23 cellular contexts compared by ENCODE assay signal in the genomic region with DNA sequence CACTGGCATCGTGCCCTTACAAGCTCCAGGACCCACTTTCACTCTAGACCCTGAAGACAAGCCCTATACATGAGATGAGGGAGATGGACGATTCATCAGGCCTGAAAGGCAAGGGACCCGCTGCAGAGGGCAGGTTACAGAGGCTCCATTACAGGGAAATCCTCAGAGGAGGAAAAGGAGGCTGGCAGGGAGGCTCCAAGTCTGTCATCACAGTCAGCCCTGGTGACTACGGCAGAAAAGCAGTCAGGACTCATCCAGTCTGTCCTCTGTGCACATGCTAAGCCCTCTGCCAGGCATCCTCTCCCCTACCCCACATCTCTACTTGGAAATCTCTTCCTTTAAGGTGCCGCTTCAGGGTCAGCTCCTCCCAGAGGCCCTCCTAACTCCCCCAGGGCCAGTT.
DNase-seq lines count a peak whose midpoint lies in the region; ATAC-seq, FAIRE-seq and TF ChIP-seq lines count a peak whose summit lies in the region.
"Had no signal": no experiment of that assay in that cellular context is flagged by ENCODE, and none has a peak within 500 bp of the region (broad histone marks: within the 10 kb centered on the region; RNA-seq: fewer than 3 reads in every experiment).

No MANE protein-coding gene starts in this region.

- no peaks in the 10 kb centered on the region for H3F3A ChIP-seq in smooth muscle cell (ENCODE audit: low read depth)
- no peaks in the 10 kb centered on the region for H3F3A ChIP-seq in PC-3 (ENCODE audit: low read length, unreplicated experiment)

- H2AFZ ChIP-seq in mesenchymal stem cell (ENCODE audit: low read depth, low read length) (no peak overlapping the region), osteoblast (ENCODE audit: low read length) (peak overlapping the region; percentile 4), smooth muscle cell (ENCODE audit: low read depth) (no peak overlapping the region), PC-3 (ENCODE audit: low read length) (no peak overlapping the region)

- H3K27me3 ChIP-seq in right atrium auricular region (no peaks in the 10 kb centered on the region), heart right ventricle (peaks cover 0 to 12% (median 0%) of the 10 kb centered on the region in 7 donors), mesenchymal stem cell (ENCODE audit: control insufficient read depth in 1 of 2, insufficient read depth in 1 of 2, low read length in 2 of 2) (peaks cover 0 to 18% of the 10 kb centered on the region in 2 experiments), osteoblast (ENCODE audit: insufficient read depth, low read length) (no peaks in the 10 kb centered on the region), smooth muscle cell (ENCODE audit: low read depth) (no peaks in the 10 kb centered on the region), pancreas (no peaks in the 10 kb centered on the region), PC-3 (ENCODE audit: low read length) (no peaks in the 10 kb centered on the region)
- H3K27me3 ChIP-seq: BLaER1 treated with 17β-estradiol and CSF1 and Interleukin-3, amounts not matched to agents 10 nM and 100 nM had no signal

- H3K79me2 ChIP-seq in osteoblast (ENCODE audit: insufficient read depth, low read length) (no peaks in the 10 kb centered on the region), smooth muscle cell (ENCODE audit: low read depth) (no peaks in the 10 kb centered on the region), PC-3 (ENCODE audit: low read length) (no peaks in the 10 kb centered on the region)

- no peak overlapping the region for H2BK5ac ChIP-seq in mesenchymal stem cell (ENCODE audit: low read depth, low read length, poor library complexity, severe bottlenecking)

- peak; percentile 36 for DNase-seq in right atrium auricular region (ENCODE audit: low spot score)
- DNase-seq in heart right ventricle = no peak
- DNase-seq in mesenchymal stem cell = no peak
- no peak for DNase-seq in osteoblast (ENCODE audit: insufficient read length, low spot score, missing footprints)
- DNase-seq in smooth muscle cell (lab: John Stamatoyannopoulos, UW; ENCODE audit: unreplicated experiment) = no peak
- DNase-seq in pancreas = no peak
- no peak for DNase-seq in PC-3
- no peak for DNase-seq in T-helper 9 cell
- DNase-seq: CD4-positive, CD25-positive, alpha-beta regulatory T cell; CD8-positive, alpha-beta memory T cell; COR-L47; DMS 273 treated with DMSO at 0.1 percent for 48 hours; DMS53; DND-41; H9 had no signal

- H3K4me1 ChIP-seq in right atrium auricular region = no peaks in the 10 kb centered on the region
- no peaks in the 10 kb centered on the region for H3K4me1 ChIP-seq in heart right ventricle
- no peaks in the 10 kb centered on the region for H3K4me1 ChIP-seq in mesenchymal stem cell (ENCODE audit: control insufficient read depth, insufficient read depth, low read depth, low read length)
- no peaks in the 10 kb centered on the region for H3K4me1 ChIP-seq in osteoblast (ENCODE audit: insufficient read depth, low read length)
- H3K4me1 ChIP-seq in smooth muscle cell (ENCODE audit: low read depth) = no peaks in the 10 kb centered on the region
- H3K4me1 ChIP-seq in pancreas = no peaks in the 10 kb centered on the region
- no peaks in the 10 kb centered on the region for H3K4me1 ChIP-seq in PC-3 (ENCODE audit: insufficient read depth, low read length)
- H3K4me1 ChIP-seq: A549 had no signal

- H2BK120ac ChIP-seq in mesenchymal stem cell (ENCODE audit: low read depth, low read length) = no peak overlapping the region

- H3K4ac ChIP-seq in mesenchymal stem cell (ENCODE audit: low read depth in 1 of 2, low read length in 2 of 2) = no peak overlapping the region

- peak overlapping the region in 1 of 2 experiments; percentile 60 for H3K23ac ChIP-seq in mesenchymal stem cell (ENCODE audit: low read length in 2 of 2)

- POLR2A ChIA-PET in PC-3 (lab: Charles Lee; ENCODE audit: unreplicated experiment) = no interaction called here

- no peaks in the 10 kb centered on the region for H3K79me1 ChIP-seq in mesenchymal stem cell (replicated peaks; ENCODE audit: low read length, poor library complexity, severe bottlenecking)

- H3K4me2 ChIP-seq in mesenchymal stem cell (ENCODE audit: low read length, poor library complexity, severe bottlenecking) (no peak overlapping the region), osteoblast (ENCODE audit: insufficient read depth, low read length) (no peak overlapping the region), smooth muscle cell (no peak overlapping the region), PC-3 (ENCODE audit: low read length) (no peak overlapping the region)
- H3K4me2 ChIP-seq: A549 had no signal

- BruUV-seq in PC-3 (replicated peaks; lab: Mats Ljungman, UMichigan) = no TSS peak

- ATAC-seq in heart right ventricle = no peak
- ATAC-seq in pancreas = no peak
- ATAC-seq in PC-3 = no peak
- ATAC-seq: A549, HepG2 had no signal

- H3K18ac ChIP-seq in mesenchymal stem cell (ENCODE audit: low read depth in 1 of 2, low read length in 2 of 2) = peak overlapping the region in 1 of 2 experiments; percentile 37

- WGBS in heart right ventricle, 2 donors = 54 to 70% methylated on average over 5 of the region's 5 CpGs
- 63% methylated on average over 5 of the region's 5 CpGs for WGBS in mesenchymal stem cell
- 56% methylated on average over 4 of the region's 5 CpGs for WGBS in smooth muscle cell (ENCODE audit: low lambda C conversion rate)
- 39 to 45% methylated on average over 5 of the region's 5 CpGs for WGBS in pancreas, 2 donors

- H3K27ac ChIP-seq in right atrium auricular region = no peak overlapping the region
- H3K27ac ChIP-seq in heart right ventricle = no peak overlapping the region
- H3K27ac ChIP-seq in mesenchymal stem cell (ENCODE audit: low read length, poor library complexity, severe bottlenecking) = no peak overlapping the region
- no peak overlapping the region for H3K27ac ChIP-seq in osteoblast (ENCODE audit: low read depth, low read length)
- H3K27ac ChIP-seq in smooth muscle cell (ENCODE audit: low read depth) = peak overlapping the region; percentile 63
- no peak overlapping the region for H3K27ac ChIP-seq in pancreas
- H3K27ac ChIP-seq in PC-3 (ENCODE audit: low read length) = no peak overlapping the region
- H3K27ac ChIP-seq: 22Rv1, A549 had no signal

- H2BK15ac ChIP-seq in mesenchymal stem cell (ENCODE audit: low read depth, poor library complexity, severe bottlenecking) = no peak overlapping the region

- CTCF ChIA-PET in PC-3 (lab: Charles Lee) = no interaction called here

- H4K91ac ChIP-seq in mesenchymal stem cell (ENCODE audit: low read length) = no peak overlapping the region

- intact Hi-C loops in heart right ventricle (cut with DNase I) (no loop called here), pancreas (cut with DNase I) (no loop called here), PC-3 (cut with micrococcal nuclease) (no loop called here)

- H3K14ac ChIP-seq in mesenchymal stem cell (ENCODE audit: low read length in 2 of 2) = no peak overlapping the region

- H3K36me3 ChIP-seq in right atrium auricular region (no peaks in the 10 kb centered on the region), heart right ventricle (no peaks in the 10 kb centered on the region), mesenchymal stem cell (ENCODE audit: control insufficient read depth in 1 of 2, insufficient read depth in 2 of 2, low read depth in 1 of 2, low read length in 2 of 2) (no peaks in the 10 kb centered on the region), osteoblast (ENCODE audit: insufficient read depth, low read length) (no peaks in the 10 kb centered on the region), smooth muscle cell (ENCODE audit: low read depth) (no peaks in the 10 kb centered on the region), pancreas (no peaks in the 10 kb centered on the region), PC-3 (ENCODE audit: low read depth, low read length) (no peaks in the 10 kb centered on the region)
- H3K36me3 ChIP-seq: BLaER1 treated with 17β-estradiol and CSF1 and Interleukin-3, amounts not matched to agents 10 nM and 100 nM had no signal

- H4K20me1 ChIP-seq in osteoblast (ENCODE audit: insufficient read depth, low read length) (no peaks in the 10 kb centered on the region), smooth muscle cell (ENCODE audit: low read depth) (no peaks in the 10 kb centered on the region), PC-3 (ENCODE audit: low read length) (no peaks in the 10 kb centered on the region)
- H4K20me1 ChIP-seq: BLaER1 treated with 17β-estradiol and CSF1 and Interleukin-3, amounts not matched to agents 10 nM and 100 nM had no signal

- peaks cover 0 to 8% of the 10 kb centered on the region in 2 donors for H3K9me3 ChIP-seq in right atrium auricular region
- H3K9me3 ChIP-seq in heart right ventricle = peaks cover 0 to 11% (median 0%) of the 10 kb centered on the region in 11 donors
- H3K9me3 ChIP-seq in mesenchymal stem cell (ENCODE audit: control insufficient read depth, low read length) = peaks cover 3% of the 10 kb centered on the region
- H3K9me3 ChIP-seq in osteoblast (ENCODE audit: low read depth, low read length) = no peaks in the 10 kb centered on the region
- H3K9me3 ChIP-seq in smooth muscle cell (replicated peaks; ENCODE audit: low read depth) = no peaks in the 10 kb centered on the region
- H3K9me3 ChIP-seq in pancreas = no peaks in the 10 kb centered on the region
- no peaks in the 10 kb centered on the region for H3K9me3 ChIP-seq in PC-3 (ENCODE audit: low read length)
- H3K9me3 ChIP-seq: A549 had no signal

- no peak overlapping the region for H3K4me3 ChIP-seq in right atrium auricular region
- no peak overlapping the region for H3K4me3 ChIP-seq in heart right ventricle
- H3K4me3 ChIP-seq in mesenchymal stem cell (ENCODE audit: insufficient read depth in 1 of 2, low read depth in 1 of 2, low read length in 2 of 2) = no peak overlapping the region
- H3K4me3 ChIP-seq in osteoblast (ENCODE audit: insufficient read depth, low read length) = no peak overlapping the region
- no peak overlapping the region for H3K4me3 ChIP-seq in smooth muscle cell
- H3K4me3 ChIP-seq in pancreas = no peak overlapping the region
- no peak overlapping the region for H3K4me3 ChIP-seq in PC-3 (ENCODE audit: low read length)
- H3K4me3 ChIP-seq: A549; BLaER1 treated with 17β-estradiol and CSF1 and Interleukin-3, amounts not matched to agents 10 nM and 100 nM had no signal

- peak overlapping the region in 1 of 2 experiments; percentile 29 for H2BK12ac ChIP-seq in mesenchymal stem cell (ENCODE audit: low read length in 2 of 2)

- no peak overlapping the region for H3K9ac ChIP-seq in mesenchymal stem cell (ENCODE audit: low read length)
- H3K9ac ChIP-seq in smooth muscle cell (ENCODE audit: low read depth) = no peak overlapping the region
- H3K9ac ChIP-seq in PC-3 (ENCODE audit: low read length) = no peak overlapping the region
- H3K9ac ChIP-seq: BLaER1 treated with 17β-estradiol and CSF1 and Interleukin-3, amounts not matched to agents 10 nM and 100 nM had no signal

- H2AK5ac ChIP-seq in mesenchymal stem cell (ENCODE audit: low read length, severe bottlenecking) = no peak overlapping the region

- H4K8ac ChIP-seq in mesenchymal stem cell (ENCODE audit: low read length) = peak overlapping the region; percentile 57

- no peak for FAIRE-seq in pancreas (lab: Jason Lieb, UNC)
- FAIRE-seq: A549, G401.6, GM12892, GM18507, H1, HepG2 had no signal

- TF ChIP-seq CTCF in right atrium auricular region (IDR thresholded peaks at IDR 0.05) = no peak
- no peak for TF ChIP-seq CTCF in heart right ventricle (IDR thresholded peaks at IDR 0.05)
- no peak for TF ChIP-seq CTCF in osteoblast (IDR thresholded peaks at IDR 0.05; ENCODE audit: extremely low read depth, low read depth, low read length)
- no peak for TF ChIP-seq CTCF in smooth muscle cell (IDR thresholded peaks at IDR 0.05; ENCODE audit: borderline replicate concordance, insufficient read depth, poor library complexity, severe bottlenecking)
- TF ChIP-seq CTCF in pancreas (IDR thresholded peaks at IDR 0.05) = no peak
- no peak for TF ChIP-seq CTCF in PC-3 (conservative IDR thresholded peaks at IDR 0.05; ENCODE audit: low read depth, low read length)

- H3K9me2 ChIP-seq in PC-3 (replicated peaks; ENCODE audit: low read length) = no peaks in the 10 kb centered on the region
